ENCODE assay signal across 1 cellular context in the genomic region with DNA sequence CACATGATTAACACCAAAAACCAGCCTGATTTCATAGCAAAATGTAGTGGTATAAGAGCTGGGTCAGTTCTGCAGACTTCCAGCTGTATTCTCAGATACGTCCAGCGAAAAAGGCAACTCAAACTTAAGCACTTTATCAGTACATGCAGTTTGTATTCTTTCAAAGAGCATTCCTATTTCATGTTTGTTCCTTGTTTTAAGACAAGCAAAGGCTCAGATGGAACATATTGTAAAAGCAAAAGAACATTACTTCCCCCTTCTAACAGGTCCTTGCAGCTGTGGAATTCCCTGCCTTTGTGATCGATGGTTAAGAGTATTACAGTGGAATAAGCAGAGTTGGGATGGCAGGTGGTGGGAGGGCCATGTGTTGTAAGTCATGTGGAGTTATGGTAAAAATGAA.
A peak's percentile ranks its signal among the peaks of the same experiment; 100 is the strongest.
TF ChIP-seq lines count a peak whose summit lies in the region.

No MANE protein-coding gene starts in this region.

TF ChIP-seq in K562, 482 proteins besides CTCF, POLR2A, EP300 and RAD21 (continued from another document and continues in another):
- TF ChIP-seq, protein P1, sequence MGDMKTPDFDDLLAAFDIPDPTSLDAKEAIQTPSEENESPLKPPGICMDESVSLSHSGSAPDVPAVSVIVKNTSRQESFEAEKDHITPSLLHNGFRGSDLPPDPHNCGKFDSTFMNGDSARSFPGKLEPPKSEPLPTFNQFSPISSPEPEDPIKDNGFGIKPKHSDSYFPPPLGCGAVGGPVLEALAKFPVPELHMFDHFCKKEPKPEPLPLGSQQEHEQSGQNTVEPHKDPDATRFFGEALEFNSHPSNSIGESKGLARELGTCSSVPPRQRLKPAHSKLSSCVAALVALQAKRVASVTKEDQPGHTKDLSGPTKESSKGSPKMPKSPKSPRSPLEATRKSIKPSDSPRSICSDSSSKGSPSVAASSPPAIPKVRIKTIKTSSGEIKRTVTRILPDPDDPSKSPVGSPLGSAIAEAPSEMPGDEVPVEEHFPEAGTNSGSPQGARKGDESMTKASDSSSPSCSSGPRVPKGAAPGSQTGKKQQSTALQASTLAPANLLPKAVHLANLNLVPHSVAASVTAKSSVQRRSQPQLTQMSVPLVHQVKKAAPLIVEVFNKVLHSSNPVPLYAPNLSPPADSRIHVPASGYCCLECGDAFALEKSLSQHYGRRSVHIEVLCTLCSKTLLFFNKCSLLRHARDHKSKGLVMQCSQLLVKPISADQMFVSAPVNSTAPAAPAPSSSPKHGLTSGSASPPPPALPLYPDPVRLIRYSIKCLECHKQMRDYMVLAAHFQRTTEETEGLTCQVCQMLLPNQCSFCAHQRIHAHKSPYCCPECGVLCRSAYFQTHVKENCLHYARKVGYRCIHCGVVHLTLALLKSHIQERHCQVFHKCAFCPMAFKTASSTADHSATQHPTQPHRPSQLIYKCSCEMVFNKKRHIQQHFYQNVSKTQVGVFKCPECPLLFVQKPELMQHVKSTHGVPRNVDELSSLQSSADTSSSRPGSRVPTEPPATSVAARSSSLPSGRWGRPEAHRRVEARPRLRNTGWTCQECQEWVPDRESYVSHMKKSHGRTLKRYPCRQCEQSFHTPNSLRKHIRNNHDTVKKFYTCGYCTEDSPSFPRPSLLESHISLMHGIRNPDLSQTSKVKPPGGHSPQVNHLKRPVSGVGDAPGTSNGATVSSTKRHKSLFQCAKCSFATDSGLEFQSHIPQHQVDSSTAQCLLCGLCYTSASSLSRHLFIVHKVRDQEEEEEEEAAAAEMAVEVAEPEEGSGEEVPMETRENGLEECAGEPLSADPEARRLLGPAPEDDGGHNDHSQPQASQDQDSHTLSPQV (IDR thresholded peaks at IDR 0.05), result peak; percentile 39; the same call in 1 of the 2 replicates
- TF ChIP-seq PHF20 (IDR thresholded peaks at IDR 0.05; ENCODE audit: partially characterized antibody), result no peak
- TF ChIP-seq CBX3 (IDR thresholded peaks at IDR 0.05; ENCODE audit: borderline replicate concordance in 1 of 2, low read length in 2 of 2), result peak in 1 of 2 experiments; percentile 52; a peak in 1 of 3 replicates
- 0 out of 2 replicates have a peak, but pooled peaks have one; percentile 16 for TF ChIP-seq ATF7 (IDR thresholded peaks at IDR 0.05)
- no peak for TF ChIP-seq KLF16 (IDR thresholded peaks at IDR 0.05)
- no peak for TF ChIP-seq TCF7 (IDR thresholded peaks at IDR 0.05; ENCODE audit: borderline replicate concordance)
- no peak for TF ChIP-seq MYC (IDR thresholded peaks at IDR 0.05; ENCODE audit: low read depth, low read length)
- no peak for TF ChIP-seq MYC (CRISPR knock-in tag; IDR thresholded peaks at IDR 0.05; ENCODE audit: borderline replicate concordance, low read depth)
- TF ChIP-seq GABPB2 (CRISPR knock-in tag; conservative IDR thresholded peaks at IDR 0.05), result no peak
- TF ChIP-seq, protein P2, sequence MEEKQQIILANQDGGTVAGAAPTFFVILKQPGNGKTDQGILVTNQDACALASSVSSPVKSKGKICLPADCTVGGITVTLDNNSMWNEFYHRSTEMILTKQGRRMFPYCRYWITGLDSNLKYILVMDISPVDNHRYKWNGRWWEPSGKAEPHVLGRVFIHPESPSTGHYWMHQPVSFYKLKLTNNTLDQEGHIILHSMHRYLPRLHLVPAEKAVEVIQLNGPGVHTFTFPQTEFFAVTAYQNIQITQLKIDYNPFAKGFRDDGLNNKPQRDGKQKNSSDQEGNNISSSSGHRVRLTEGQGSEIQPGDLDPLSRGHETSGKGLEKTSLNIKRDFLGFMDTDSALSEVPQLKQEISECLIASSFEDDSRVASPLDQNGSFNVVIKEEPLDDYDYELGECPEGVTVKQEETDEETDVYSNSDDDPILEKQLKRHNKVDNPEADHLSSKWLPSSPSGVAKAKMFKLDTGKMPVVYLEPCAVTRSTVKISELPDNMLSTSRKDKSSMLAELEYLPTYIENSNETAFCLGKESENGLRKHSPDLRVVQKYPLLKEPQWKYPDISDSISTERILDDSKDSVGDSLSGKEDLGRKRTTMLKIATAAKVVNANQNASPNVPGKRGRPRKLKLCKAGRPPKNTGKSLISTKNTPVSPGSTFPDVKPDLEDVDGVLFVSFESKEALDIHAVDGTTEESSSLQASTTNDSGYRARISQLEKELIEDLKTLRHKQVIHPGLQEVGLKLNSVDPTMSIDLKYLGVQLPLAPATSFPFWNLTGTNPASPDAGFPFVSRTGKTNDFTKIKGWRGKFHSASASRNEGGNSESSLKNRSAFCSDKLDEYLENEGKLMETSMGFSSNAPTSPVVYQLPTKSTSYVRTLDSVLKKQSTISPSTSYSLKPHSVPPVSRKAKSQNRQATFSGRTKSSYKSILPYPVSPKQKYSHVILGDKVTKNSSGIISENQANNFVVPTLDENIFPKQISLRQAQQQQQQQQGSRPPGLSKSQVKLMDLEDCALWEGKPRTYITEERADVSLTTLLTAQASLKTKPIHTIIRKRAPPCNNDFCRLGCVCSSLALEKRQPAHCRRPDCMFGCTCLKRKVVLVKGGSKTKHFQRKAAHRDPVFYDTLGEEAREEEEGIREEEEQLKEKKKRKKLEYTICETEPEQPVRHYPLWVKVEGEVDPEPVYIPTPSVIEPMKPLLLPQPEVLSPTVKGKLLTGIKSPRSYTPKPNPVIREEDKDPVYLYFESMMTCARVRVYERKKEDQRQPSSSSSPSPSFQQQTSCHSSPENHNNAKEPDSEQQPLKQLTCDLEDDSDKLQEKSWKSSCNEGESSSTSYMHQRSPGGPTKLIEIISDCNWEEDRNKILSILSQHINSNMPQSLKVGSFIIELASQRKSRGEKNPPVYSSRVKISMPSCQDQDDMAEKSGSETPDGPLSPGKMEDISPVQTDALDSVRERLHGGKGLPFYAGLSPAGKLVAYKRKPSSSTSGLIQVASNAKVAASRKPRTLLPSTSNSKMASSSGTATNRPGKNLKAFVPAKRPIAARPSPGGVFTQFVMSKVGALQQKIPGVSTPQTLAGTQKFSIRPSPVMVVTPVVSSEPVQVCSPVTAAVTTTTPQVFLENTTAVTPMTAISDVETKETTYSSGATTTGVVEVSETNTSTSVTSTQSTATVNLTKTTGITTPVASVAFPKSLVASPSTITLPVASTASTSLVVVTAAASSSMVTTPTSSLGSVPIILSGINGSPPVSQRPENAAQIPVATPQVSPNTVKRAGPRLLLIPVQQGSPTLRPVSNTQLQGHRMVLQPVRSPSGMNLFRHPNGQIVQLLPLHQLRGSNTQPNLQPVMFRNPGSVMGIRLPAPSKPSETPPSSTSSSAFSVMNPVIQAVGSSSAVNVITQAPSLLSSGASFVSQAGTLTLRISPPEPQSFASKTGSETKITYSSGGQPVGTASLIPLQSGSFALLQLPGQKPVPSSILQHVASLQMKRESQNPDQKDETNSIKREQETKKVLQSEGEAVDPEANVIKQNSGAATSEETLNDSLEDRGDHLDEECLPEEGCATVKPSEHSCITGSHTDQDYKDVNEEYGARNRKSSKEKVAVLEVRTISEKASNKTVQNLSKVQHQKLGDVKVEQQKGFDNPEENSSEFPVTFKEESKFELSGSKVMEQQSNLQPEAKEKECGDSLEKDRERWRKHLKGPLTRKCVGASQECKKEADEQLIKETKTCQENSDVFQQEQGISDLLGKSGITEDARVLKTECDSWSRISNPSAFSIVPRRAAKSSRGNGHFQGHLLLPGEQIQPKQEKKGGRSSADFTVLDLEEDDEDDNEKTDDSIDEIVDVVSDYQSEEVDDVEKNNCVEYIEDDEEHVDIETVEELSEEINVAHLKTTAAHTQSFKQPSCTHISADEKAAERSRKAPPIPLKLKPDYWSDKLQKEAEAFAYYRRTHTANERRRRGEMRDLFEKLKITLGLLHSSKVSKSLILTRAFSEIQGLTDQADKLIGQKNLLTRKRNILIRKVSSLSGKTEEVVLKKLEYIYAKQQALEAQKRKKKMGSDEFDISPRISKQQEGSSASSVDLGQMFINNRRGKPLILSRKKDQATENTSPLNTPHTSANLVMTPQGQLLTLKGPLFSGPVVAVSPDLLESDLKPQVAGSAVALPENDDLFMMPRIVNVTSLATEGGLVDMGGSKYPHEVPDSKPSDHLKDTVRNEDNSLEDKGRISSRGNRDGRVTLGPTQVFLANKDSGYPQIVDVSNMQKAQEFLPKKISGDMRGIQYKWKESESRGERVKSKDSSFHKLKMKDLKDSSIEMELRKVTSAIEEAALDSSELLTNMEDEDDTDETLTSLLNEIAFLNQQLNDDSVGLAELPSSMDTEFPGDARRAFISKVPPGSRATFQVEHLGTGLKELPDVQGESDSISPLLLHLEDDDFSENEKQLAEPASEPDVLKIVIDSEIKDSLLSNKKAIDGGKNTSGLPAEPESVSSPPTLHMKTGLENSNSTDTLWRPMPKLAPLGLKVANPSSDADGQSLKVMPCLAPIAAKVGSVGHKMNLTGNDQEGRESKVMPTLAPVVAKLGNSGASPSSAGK (IDR thresholded peaks at IDR 0.05), result no peak
- no peak for TF ChIP-seq SAP30 (IDR thresholded peaks at IDR 0.05; ENCODE audit: borderline replicate concordance, insufficient read depth, low read depth, low read length, poor library complexity, severe bottlenecking)
- no peak for TF ChIP-seq FUS (optimal IDR thresholded peaks at IDR 0.05; ENCODE audit: low read depth, low read length)
- TF ChIP-seq CBFA2T2 (conservative IDR thresholded peaks at IDR 0.05), result peak; percentile 59
- no peak for TF ChIP-seq PHF8 (IDR thresholded peaks at IDR 0.05; ENCODE audit: borderline replicate concordance, low read length)
- TF ChIP-seq ZNF41 (CRISPR knock-in tag; conservative IDR thresholded peaks at IDR 0.05), result no peak
- no peak for TF ChIP-seq RFX5 (IDR thresholded peaks at IDR 0.05; ENCODE audit: low read depth, low read length)
- no peak for TF ChIP-seq ZNF444 (CRISPR knock-in tag; IDR thresholded peaks at IDR 0.05)
- TF ChIP-seq, protein P3, sequence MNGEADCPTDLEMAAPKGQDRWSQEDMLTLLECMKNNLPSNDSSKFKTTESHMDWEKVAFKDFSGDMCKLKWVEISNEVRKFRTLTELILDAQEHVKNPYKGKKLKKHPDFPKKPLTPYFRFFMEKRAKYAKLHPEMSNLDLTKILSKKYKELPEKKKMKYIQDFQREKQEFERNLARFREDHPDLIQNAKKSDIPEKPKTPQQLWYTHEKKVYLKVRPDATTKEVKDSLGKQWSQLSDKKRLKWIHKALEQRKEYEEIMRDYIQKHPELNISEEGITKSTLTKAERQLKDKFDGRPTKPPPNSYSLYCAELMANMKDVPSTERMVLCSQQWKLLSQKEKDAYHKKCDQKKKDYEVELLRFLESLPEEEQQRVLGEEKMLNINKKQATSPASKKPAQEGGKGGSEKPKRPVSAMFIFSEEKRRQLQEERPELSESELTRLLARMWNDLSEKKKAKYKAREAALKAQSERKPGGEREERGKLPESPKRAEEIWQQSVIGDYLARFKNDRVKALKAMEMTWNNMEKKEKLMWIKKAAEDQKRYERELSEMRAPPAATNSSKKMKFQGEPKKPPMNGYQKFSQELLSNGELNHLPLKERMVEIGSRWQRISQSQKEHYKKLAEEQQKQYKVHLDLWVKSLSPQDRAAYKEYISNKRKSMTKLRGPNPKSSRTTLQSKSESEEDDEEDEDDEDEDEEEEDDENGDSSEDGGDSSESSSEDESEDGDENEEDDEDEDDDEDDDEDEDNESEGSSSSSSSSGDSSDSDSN (IDR thresholded peaks at IDR 0.05; ENCODE audit: borderline replicate concordance in 1 of 2, low read depth in 2 of 2, low read length in 2 of 2), result no peak
- no peak for TF ChIP-seq SNRNP70 (optimal IDR thresholded peaks at IDR 0.05; ENCODE audit: low read depth, low read length)
- peak; percentile 36; the same call in 1 of the 2 replicates for TF ChIP-seq MTA2 (IDR thresholded peaks at IDR 0.05; ENCODE audit: low read depth)
- TF ChIP-seq ZNF124 (CRISPR knock-in tag; IDR thresholded peaks at IDR 0.05), result no peak
- TF ChIP-seq SOX6 (IDR thresholded peaks at IDR 0.05), result peak; percentile 22; the same call in 1 of the 2 replicates
- no peak for TF ChIP-seq ZNF77 (CRISPR knock-in tag; IDR thresholded peaks at IDR 0.05)
- TF ChIP-seq, protein P4, sequence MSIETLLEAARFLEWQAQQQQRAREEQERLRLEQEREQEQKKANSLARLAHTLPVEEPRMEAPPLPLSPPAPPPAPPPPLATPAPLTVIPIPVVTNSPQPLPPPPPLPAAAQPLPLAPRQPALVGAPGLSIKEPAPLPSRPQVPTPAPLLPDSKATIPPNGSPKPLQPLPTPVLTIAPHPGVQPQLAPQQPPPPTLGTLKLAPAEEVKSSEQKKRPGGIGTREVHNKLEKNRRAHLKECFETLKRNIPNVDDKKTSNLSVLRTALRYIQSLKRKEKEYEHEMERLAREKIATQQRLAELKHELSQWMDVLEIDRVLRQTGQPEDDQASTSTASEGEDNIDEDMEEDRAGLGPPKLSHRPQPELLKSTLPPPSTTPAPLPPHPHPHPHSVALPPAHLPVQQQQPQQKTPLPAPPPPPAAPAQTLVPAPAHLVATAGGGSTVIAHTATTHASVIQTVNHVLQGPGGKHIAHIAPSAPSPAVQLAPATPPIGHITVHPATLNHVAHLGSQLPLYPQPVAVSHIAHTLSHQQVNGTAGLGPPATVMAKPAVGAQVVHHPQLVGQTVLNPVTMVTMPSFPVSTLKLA (conservative IDR thresholded peaks at IDR 0.05), result 0 out of 4 replicates have a peak, but pooled peaks of 1 of the 2 experiments have one; percentile 15
- TF ChIP-seq, protein P5, sequence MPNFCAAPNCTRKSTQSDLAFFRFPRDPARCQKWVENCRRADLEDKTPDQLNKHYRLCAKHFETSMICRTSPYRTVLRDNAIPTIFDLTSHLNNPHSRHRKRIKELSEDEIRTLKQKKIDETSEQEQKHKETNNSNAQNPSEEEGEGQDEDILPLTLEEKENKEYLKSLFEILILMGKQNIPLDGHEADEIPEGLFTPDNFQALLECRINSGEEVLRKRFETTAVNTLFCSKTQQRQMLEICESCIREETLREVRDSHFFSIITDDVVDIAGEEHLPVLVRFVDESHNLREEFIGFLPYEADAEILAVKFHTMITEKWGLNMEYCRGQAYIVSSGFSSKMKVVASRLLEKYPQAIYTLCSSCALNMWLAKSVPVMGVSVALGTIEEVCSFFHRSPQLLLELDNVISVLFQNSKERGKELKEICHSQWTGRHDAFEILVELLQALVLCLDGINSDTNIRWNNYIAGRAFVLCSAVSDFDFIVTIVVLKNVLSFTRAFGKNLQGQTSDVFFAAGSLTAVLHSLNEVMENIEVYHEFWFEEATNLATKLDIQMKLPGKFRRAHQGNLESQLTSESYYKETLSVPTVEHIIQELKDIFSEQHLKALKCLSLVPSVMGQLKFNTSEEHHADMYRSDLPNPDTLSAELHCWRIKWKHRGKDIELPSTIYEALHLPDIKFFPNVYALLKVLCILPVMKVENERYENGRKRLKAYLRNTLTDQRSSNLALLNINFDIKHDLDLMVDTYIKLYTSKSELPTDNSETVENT (CRISPR knock-in tag; IDR thresholded peaks at IDR 0.05), result no peak
- TF ChIP-seq NFE2 (IDR thresholded peaks at IDR 0.05; ENCODE audit: low read depth), result no peak
- TF ChIP-seq PRPF4 (IDR thresholded peaks at IDR 0.05; ENCODE audit: insufficient read depth, low read depth, low read length, poor library complexity, severe bottlenecking), result no peak
- no peak for TF ChIP-seq NR2F6 (CRISPR knock-in tag; IDR thresholded peaks at IDR 0.05)
- no peak for TF ChIP-seq KHSRP (IDR thresholded peaks at IDR 0.05)
- TF ChIP-seq NCOR1 (IDR thresholded peaks at IDR 0.05), result peak; percentile 44; the same call in 1 of the 2 replicates
- peak; percentile 86 for TF ChIP-seq TCF3 (CRISPR knock-in tag; IDR thresholded peaks at IDR 0.05)
- TF ChIP-seq, protein P6, sequence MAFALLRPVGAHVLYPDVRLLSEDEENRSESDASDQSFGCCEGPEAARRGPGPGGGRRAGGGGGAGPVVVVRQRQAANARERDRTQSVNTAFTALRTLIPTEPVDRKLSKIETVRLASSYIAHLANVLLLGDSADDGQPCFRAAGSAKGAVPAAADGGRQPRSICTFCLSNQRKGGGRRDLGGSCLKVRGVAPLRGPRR (CRISPR knock-in tag; IDR thresholded peaks at IDR 0.05), result no peak
- no peak for TF ChIP-seq C11orf30 (IDR thresholded peaks at IDR 0.05; ENCODE audit: low read depth)
- TF ChIP-seq COPS2 (conservative IDR thresholded peaks at IDR 0.05), result no peak
- no peak for TF ChIP-seq GATAD2A (IDR thresholded peaks at IDR 0.05)
